Comparison of ENCODE assay signal across 16 cellular contexts in the genomic region with DNA sequence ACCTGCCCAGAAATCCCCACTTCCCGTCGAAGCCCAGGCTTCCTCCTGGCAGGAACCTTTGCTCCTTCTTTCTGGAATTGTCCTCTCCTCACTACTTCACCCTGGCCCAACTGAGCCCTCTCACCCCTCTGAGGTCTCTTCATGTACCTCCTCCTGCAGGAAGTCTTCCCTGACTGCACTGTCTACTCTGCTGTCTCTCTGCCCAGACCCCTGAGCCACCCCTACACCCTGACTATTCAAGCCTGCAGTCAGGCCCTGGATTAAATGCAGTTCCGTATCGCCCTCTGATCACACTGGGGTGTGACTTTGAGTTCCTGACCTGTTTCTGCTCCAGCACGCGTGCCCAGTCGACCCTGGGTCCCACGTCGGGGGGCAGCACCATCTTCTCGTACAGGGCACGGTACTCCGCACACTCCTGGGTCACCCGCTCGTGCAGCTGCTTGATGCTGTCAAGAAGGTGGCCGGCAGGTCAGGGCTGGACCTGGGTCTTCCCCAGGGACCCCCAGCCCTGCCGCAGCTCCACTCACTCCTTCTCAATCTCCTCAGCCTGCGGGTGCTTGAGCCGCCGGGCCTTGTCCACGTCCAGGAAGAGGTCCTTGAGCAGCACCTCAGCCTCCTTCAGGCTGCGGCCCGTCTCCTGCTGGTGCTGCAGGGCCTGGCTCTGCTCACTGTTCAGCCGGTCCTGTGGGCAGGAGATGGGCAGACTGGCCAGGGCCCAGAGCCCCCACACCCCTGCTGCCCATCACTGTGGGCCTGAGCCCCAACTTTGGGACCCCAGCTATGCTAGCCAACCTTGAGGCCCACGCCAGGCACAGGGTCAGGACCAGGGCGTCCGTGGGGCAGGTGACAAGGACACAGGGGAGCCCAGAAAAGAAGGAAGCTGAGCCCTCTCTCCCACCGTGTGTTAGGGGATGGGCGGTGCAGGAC. TPM values are rescaled to one million over a fixed set of nuclear protein-coding genes. Genes with fewer than 3 reads are reported as not detected.
A peak's percentile ranks its signal among the peaks of the same experiment; 100 is the strongest.
DNase-seq lines count a peak whose midpoint lies in the region; ATAC-seq lines count a peak whose summit lies in the region.
"Had no signal": no experiment of that assay in that cellular context is flagged by ENCODE, and none has a peak within 500 bp of the region (broad histone marks: within the 10 kb centered on the region; RNA-seq: fewer than 3 reads in every experiment).

No MANE protein-coding gene starts in this region.

- no peaks in the 10 kb centered on the region for H3K36me3 Mint-ChIP-seq in CD4-positive, CD25-positive, alpha-beta regulatory T cell
- H3K36me3 Mint-ChIP-seq in naive thymus-derived CD4-positive, alpha-beta T cell, result no peaks in the 10 kb centered on the region
- no peaks in the 10 kb centered on the region for H3K36me3 Mint-ChIP-seq in activated T-helper 1 cell treated with anti-CD3 and anti-CD28 coated beads, Interleukin-12 subunit alpha, Interleukin-12 subunit beta, Interleukin-2, Interleukin-4 antibody, amounts not matched to agents 30 ng/mL and 10 ng/mL and 1 ng/mL, durations not matched to agents 14 hours and 24 hours and 36 hours (ENCODE audit: low read depth)

- H3K4me1 Mint-ChIP-seq in CD4-positive, CD25-positive, alpha-beta regulatory T cell, result peaks cover 0 to 9% (median under 1%) of the 10 kb centered on the region in 4 donors
- peaks cover 0 to 12% (median 6%) of the 10 kb centered on the region in 7 donors for H3K4me1 Mint-ChIP-seq in naive thymus-derived CD4-positive, alpha-beta T cell
- no peaks in the 10 kb centered on the region for H3K4me1 Mint-ChIP-seq in activated T-helper 1 cell treated with anti-CD3 and anti-CD28 coated beads, Interleukin-12 subunit alpha, Interleukin-12 subunit beta, Interleukin-2, Interleukin-4 antibody, amounts not matched to agents 30 ng/mL and 10 ng/mL and 1 ng/mL, durations not matched to agents 14 hours and 24 hours and 36 hours (ENCODE audit: low read depth)

- H3K27me3 Mint-ChIP-seq in CD4-positive, CD25-positive, alpha-beta regulatory T cell, result no peaks in the 10 kb centered on the region
- peaks cover 0 to 3% (median 0%) of the 10 kb centered on the region in 5 donors for H3K27me3 Mint-ChIP-seq in naive thymus-derived CD4-positive, alpha-beta T cell
- no peaks in the 10 kb centered on the region for H3K27me3 Mint-ChIP-seq in activated T-helper 1 cell treated with anti-CD3 and anti-CD28 coated beads, Interleukin-12 subunit alpha, Interleukin-12 subunit beta, Interleukin-2, Interleukin-4 antibody, amounts not matched to agents 30 ng/mL and 10 ng/mL and 1 ng/mL, durations not matched to agents 14 hours and 24 hours and 36 hours (ENCODE audit: insufficient read depth)

- no peaks in the 10 kb centered on the region for H3K36me3 ChIP-seq in CD4-positive, CD25-positive, alpha-beta regulatory T cell (ENCODE audit: control insufficient read depth, insufficient read depth, low read length)
- H3K36me3 ChIP-seq in KOPT-K1 (ENCODE audit: insufficient read depth, low read length), result peaks cover 46% of the 10 kb centered on the region; the same call in 1 of the 2 replicates
- no peaks in the 10 kb centered on the region for H3K36me3 ChIP-seq in naive thymus-derived CD4-positive, alpha-beta T cell (ENCODE audit: control insufficient read depth in 2 of 3, insufficient read depth in 3 of 3, low read length in 3 of 3)
- H3K36me3 ChIP-seq in SJCRH30, result no peaks in the 10 kb centered on the region
- H3K36me3 ChIP-seq: BE2C had no signal

- no peaks in the 10 kb centered on the region for H3K27me3 ChIP-seq in CD4-positive, CD25-positive, alpha-beta regulatory T cell (ENCODE audit: control insufficient read depth, insufficient read depth, low read length)
- no peaks in the 10 kb centered on the region for H3K27me3 ChIP-seq in naive thymus-derived CD4-positive, alpha-beta T cell (ENCODE audit: control insufficient read depth in 2 of 2, insufficient read depth in 2 of 2, low read length in 2 of 2)
- H3K27me3 ChIP-seq in SJCRH30, result no peaks in the 10 kb centered on the region
- H3K27me3 ChIP-seq: BE2C had no signal

- no peak for ATAC-seq in CD4-positive, CD25-positive, alpha-beta regulatory T cell (ENCODE audit: low read depth in 2 of 2)
- no peak for ATAC-seq in naive thymus-derived CD4-positive, alpha-beta T cell

- CTCF ChIA-PET in naive thymus-derived CD4-positive, alpha-beta T cell (lab: Charles Lee), result no interaction called here

- H3K4me1 ChIP-seq in CD4-positive, CD25-positive, alpha-beta regulatory T cell (ENCODE audit: control insufficient read depth, insufficient read depth, low read length, poor library complexity, severe bottlenecking), result no peaks in the 10 kb centered on the region
- H3K4me1 ChIP-seq in naive thymus-derived CD4-positive, alpha-beta T cell (ENCODE audit: control insufficient read depth in 2 of 2, insufficient read depth in 2 of 2, low read length in 2 of 2), result peaks cover 0 to under 1% of the 10 kb centered on the region in 2 donors
- H3K4me1 ChIP-seq in SJCRH30, result peaks cover 7% of the 10 kb centered on the region; the same call in 1 of the 2 replicates

- H3K4me3 ChIP-seq in CD4-positive, CD25-positive, alpha-beta regulatory T cell (ENCODE audit: low read depth, low read length), result no peak overlapping the region
- no peak overlapping the region for H3K4me3 ChIP-seq in naive thymus-derived CD4-positive, alpha-beta T cell (ENCODE audit: low read length)
- H3K4me3 ChIP-seq in SJCRH30, result no peak overlapping the region
- H3K4me3 ChIP-seq: GM23248, SK-N-MC had no signal

- no peak overlapping the region for H3K4me3 Mint-ChIP-seq in CD4-positive, CD25-positive, alpha-beta regulatory T cell
- H3K4me3 Mint-ChIP-seq in naive thymus-derived CD4-positive, alpha-beta T cell, result no peak overlapping the region
- no peak overlapping the region for H3K4me3 Mint-ChIP-seq in activated T-helper 1 cell treated with anti-CD3 and anti-CD28 coated beads, Interleukin-12 subunit alpha, Interleukin-12 subunit beta, Interleukin-2, Interleukin-4 antibody, amounts not matched to agents 30 ng/mL and 10 ng/mL and 1 ng/mL, durations not matched to agents 14 hours and 24 hours and 36 hours
- H3K4me3 Mint-ChIP-seq: HFFc6 had no signal

- POLR2A ChIA-PET in naive thymus-derived CD4-positive, alpha-beta T cell (lab: Charles Lee), result no interaction called here

- no peak for DNase-seq in CD4-positive, CD25-positive, alpha-beta regulatory T cell
- no peak for DNase-seq in naive thymus-derived CD4-positive, alpha-beta T cell
- DNase-seq in SJCRH30 (no peak), 8988T (no peak)
- no peak for DNase-seq in activated T-helper 1 cell treated with anti-CD3 and anti-CD28 coated beads, Interleukin-12 subunit alpha, Interleukin-12 subunit beta, Interleukin-2, Interleukin-4 antibody, amounts not matched to agents 30 ng/mL and 10 ng/mL and 1 ng/mL, durations not matched to agents 14 hours and 24 hours and 36 hours (ENCODE audit: low spot score)
- DNase-seq: BE2C, DMS 273 treated with DMSO at 0.1 percent for 48 hours, GM23248, HFFc6, NCI-H146, NCI-H2081 treated with DMSO at 0.1 percent for 48 hours, NCI-H2227 treated with DMSO at 0.1 percent for 48 hours, NCI-H524 treated with DMSO at 0.1 percent for 48 hours had no signal

- no peak overlapping the region for H3K27ac ChIP-seq in CD4-positive, CD25-positive, alpha-beta regulatory T cell (ENCODE audit: insufficient read depth, low read length, poor library complexity, severe bottlenecking)
- H3K27ac ChIP-seq in KOPT-K1 (ENCODE audit: low read depth, low read length, poor library complexity, severe bottlenecking) (peak overlapping the region; percentile 23), SJCRH30 (no peak overlapping the region)
- no peak overlapping the region for H3K27ac ChIP-seq in naive thymus-derived CD4-positive, alpha-beta T cell (ENCODE audit: low read depth, low read length)
- H3K27ac ChIP-seq: GM23248, SK-N-MC had no signal

- H3K9me3 ChIP-seq in CD4-positive, CD25-positive, alpha-beta regulatory T cell (ENCODE audit: control insufficient read depth in 2 of 2, low read length in 2 of 2), result no peaks in the 10 kb centered on the region
- H3K9me3 ChIP-seq in KOPT-K1 (ENCODE audit: insufficient read depth, low read length, poor library complexity, severe bottlenecking), result no peaks in the 10 kb centered on the region
- no peaks in the 10 kb centered on the region for H3K9me3 ChIP-seq in naive thymus-derived CD4-positive, alpha-beta T cell (ENCODE audit: control insufficient read depth in 2 of 3, low read length in 3 of 3)
- H3K9me3 ChIP-seq in SJCRH30 (replicated peaks), result no peaks in the 10 kb centered on the region
- H3K9me3 ChIP-seq: BE2C had no signal

- H3K27ac Mint-ChIP-seq in CD4-positive, CD25-positive, alpha-beta regulatory T cell, result peak overlapping the region in 2 of 3 donors; percentile 60 to 71
- H3K27ac Mint-ChIP-seq in naive thymus-derived CD4-positive, alpha-beta T cell, result peak overlapping the region in 6 of 9 donors; percentile 25 to 84 (median 72)
- no peak overlapping the region for H3K27ac Mint-ChIP-seq in activated T-helper 1 cell treated with anti-CD3 and anti-CD28 coated beads, Interleukin-12 subunit alpha, Interleukin-12 subunit beta, Interleukin-2, Interleukin-4 antibody, amounts not matched to agents 30 ng/mL and 10 ng/mL and 1 ng/mL, durations not matched to agents 14 hours and 24 hours and 36 hours
- H3K27ac Mint-ChIP-seq: HFFc6 had no signal

- no peaks in the 10 kb centered on the region for H3K9me3 Mint-ChIP-seq in CD4-positive, CD25-positive, alpha-beta regulatory T cell
- peaks cover 0 to 1% (median 0%) of the 10 kb centered on the region in 11 donors for H3K9me3 Mint-ChIP-seq in naive thymus-derived CD4-positive, alpha-beta T cell
- H3K9me3 Mint-ChIP-seq in activated T-helper 1 cell treated with anti-CD3 and anti-CD28 coated beads, Interleukin-12 subunit alpha, Interleukin-12 subunit beta, Interleukin-2, Interleukin-4 antibody, amounts not matched to agents 30 ng/mL and 10 ng/mL and 1 ng/mL, durations not matched to agents 14 hours and 24 hours and 36 hours, result no peaks in the 10 kb centered on the region
- H3K9me3 Mint-ChIP-seq: HFFc6 had no signal

- intact Hi-C loops in naive thymus-derived CD4-positive, alpha-beta T cell (cut with micrococcal nuclease), result no loop called here
- intact Hi-C loops in activated T-helper 1 cell treated with anti-CD3 and anti-CD28 coated beads, Interleukin-12 subunit alpha, Interleukin-12 subunit beta, Interleukin-2, Interleukin-4 antibody, amounts not matched to agents 30 ng/mL and 10 ng/mL and 1 ng/mL, durations not matched to agents 14 hours and 24 hours and 36 hours (cut with micrococcal nuclease), result no loop called here

RNA-seq across cellular contexts. Expression of a gene that starts 3.9 kb away (rescaled TPM):
- total RNA-seq in CD4-positive, CD25-positive, alpha-beta regulatory T cell, result 0.15 TPM
- under 1 TPM in 1 of 4 donors, not detected in 3; 0.05 TPM for polyA plus RNA-seq in CD4-positive, CD25-positive, alpha-beta regulatory T cell
- 1 to 10 TPM in 2 of 5 experiments, under 1 TPM in 3; 0.07 to 2.7 (median 0.39) TPM for total RNA-seq in naive thymus-derived CD4-positive, alpha-beta T cell
- under 1 TPM in 1 of 2 donors, not detected in 1; 0.08 TPM for polyA plus RNA-seq in naive thymus-derived CD4-positive, alpha-beta T cell
- total RNA-seq in SJCRH30 (2014; rRNA removed; shearing (Covaris generic)), result 0.63 and 1.1 TPM in 2 replicates
- total RNA-seq in activated T-helper 1 cell treated with anti-CD3 and anti-CD28 coated beads, Interleukin-12 subunit alpha, Interleukin-12 subunit beta, Interleukin-2, Interleukin-4 antibody, amounts not matched to agents 30 ng/mL and 10 ng/mL and 1 ng/mL, durations not matched to agents 14 hours and 24 hours and 36 hours, result 0.02 and 0.05 TPM in 2 replicates
- total RNA-seq: GM23248, HFFc6 had no signal
- polyA plus RNA-seq: AG04450, GM23248 had no signal

RNA-seq across cellular contexts. Expression of a gene that starts 22.6 kb away (rescaled TPM):
- total RNA-seq in CD4-positive, CD25-positive, alpha-beta regulatory T cell, result 11.6 TPM
- polyA plus RNA-seq in CD4-positive, CD25-positive, alpha-beta regulatory T cell, result 1 to 10 TPM in 1 of 4 donors, under 1 TPM in 3; 0.17 to 1.0 (median 0.50) TPM
- total RNA-seq in naive thymus-derived CD4-positive, alpha-beta T cell, result 1 to 10 TPM; 6.9 to 9.9 (median 9.1) TPM
- under 1 TPM; 0.28 to 0.55 TPM for polyA plus RNA-seq in naive thymus-derived CD4-positive, alpha-beta T cell
- total RNA-seq in SJCRH30 (2014; rRNA removed; shearing (Covaris generic)), result 2.7 and 3.1 TPM in 2 replicates
- 4.9 and 5.3 TPM in 2 replicates for total RNA-seq in activated T-helper 1 cell treated with anti-CD3 and anti-CD28 coated beads, Interleukin-12 subunit alpha, Interleukin-12 subunit beta, Interleukin-2, Interleukin-4 antibody, amounts not matched to agents 30 ng/mL and 10 ng/mL and 1 ng/mL, durations not matched to agents 14 hours and 24 hours and 36 hours

RNA-seq across cellular contexts. Expression of a gene that starts 44.2 kb away (rescaled TPM):
- total RNA-seq in CD4-positive, CD25-positive, alpha-beta regulatory T cell, result 17.3 TPM
- 10 to 100 TPM; 19.9 to 26.1 (median 21.5) TPM for polyA plus RNA-seq in CD4-positive, CD25-positive, alpha-beta regulatory T cell
- 10 to 100 TPM; 13.1 to 20.1 (median 13.8) TPM for total RNA-seq in naive thymus-derived CD4-positive, alpha-beta T cell
- 10 to 100 TPM; 12.8 to 16.0 TPM for polyA plus RNA-seq in naive thymus-derived CD4-positive, alpha-beta T cell
- total RNA-seq in SJCRH30 (2014; rRNA removed; shearing (Covaris generic)), result 11.8 and 17.7 TPM in 2 replicates
- 10.7 and 15.4 TPM in 2 replicates for total RNA-seq in activated T-helper 1 cell treated with anti-CD3 and anti-CD28 coated beads, Interleukin-12 subunit alpha, Interleukin-12 subunit beta, Interleukin-2, Interleukin-4 antibody, amounts not matched to agents 30 ng/mL and 10 ng/mL and 1 ng/mL, durations not matched to agents 14 hours and 24 hours and 36 hours

RNA-seq across cellular contexts. Expression of a gene that starts 44.3 kb away (rescaled TPM):
- total RNA-seq in CD4-positive, CD25-positive, alpha-beta regulatory T cell, result 25.6 TPM
- polyA plus RNA-seq in CD4-positive, CD25-positive, alpha-beta regulatory T cell, result 10 to 100 TPM; 15.0 to 24.3 (median 18.9) TPM
- total RNA-seq in naive thymus-derived CD4-positive, alpha-beta T cell, result 10 to 100 TPM; 22.8 to 35.0 (median 33.5) TPM
- 10 to 100 TPM; 12.5 to 25.5 TPM for polyA plus RNA-seq in naive thymus-derived CD4-positive, alpha-beta T cell
- total RNA-seq in SJCRH30 (2014; rRNA removed; shearing (Covaris generic)), result 34.8 and 36.4 TPM in 2 replicates
- total RNA-seq in activated T-helper 1 cell treated with anti-CD3 and anti-CD28 coated beads, Interleukin-12 subunit alpha, Interleukin-12 subunit beta, Interleukin-2, Interleukin-4 antibody, amounts not matched to agents 30 ng/mL and 10 ng/mL and 1 ng/mL, durations not matched to agents 14 hours and 24 hours and 36 hours, result 25.3 and 28.2 TPM in 2 replicates

RNA-seq across cellular contexts. Expression of a gene that starts 49.1 kb away (rescaled TPM):
- total RNA-seq in CD4-positive, CD25-positive, alpha-beta regulatory T cell, result 68.8 TPM
- 10 to 100 TPM; 71.6 to 81.0 (median 74.5) TPM for polyA plus RNA-seq in CD4-positive, CD25-positive, alpha-beta regulatory T cell
- total RNA-seq in naive thymus-derived CD4-positive, alpha-beta T cell, result 100 to 1,000 TPM in 1 of 5 experiments, 10 to 100 TPM in 4; 70.8 to 105 (median 91.9) TPM
- 10 to 100 TPM; 69.6 to 94.0 TPM for polyA plus RNA-seq in naive thymus-derived CD4-positive, alpha-beta T cell
- 58.7 and 60.0 TPM in 2 replicates for total RNA-seq in SJCRH30 (2014; rRNA removed; shearing (Covaris generic))
- 177 and 184 TPM in 2 replicates for total RNA-seq in activated T-helper 1 cell treated with anti-CD3 and anti-CD28 coated beads, Interleukin-12 subunit alpha, Interleukin-12 subunit beta, Interleukin-2, Interleukin-4 antibody, amounts not matched to agents 30 ng/mL and 10 ng/mL and 1 ng/mL, durations not matched to agents 14 hours and 24 hours and 36 hours
